Comparison of ENCODE assay signal across 21 cellular contexts in the genomic region with DNA sequence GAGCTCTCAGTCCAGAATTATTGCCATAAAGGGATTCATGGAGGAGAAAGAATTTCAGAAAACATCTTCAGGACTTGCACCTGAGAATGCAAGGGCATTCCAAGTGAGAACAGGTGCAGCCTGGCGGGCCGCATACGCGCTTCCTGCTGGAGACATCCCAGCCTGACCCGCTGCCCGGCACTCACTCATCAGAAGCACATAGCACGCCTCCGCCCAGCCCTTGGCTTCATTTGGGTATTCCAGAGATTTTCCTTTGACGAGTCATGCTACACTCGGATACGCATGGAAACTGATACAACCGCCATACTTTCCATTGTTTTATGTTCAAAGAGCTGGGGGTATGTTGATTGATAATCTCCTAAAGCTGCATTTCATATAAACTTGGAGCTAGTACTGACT.
DNase-seq lines count a peak whose midpoint lies in the region; ATAC-seq, FAIRE-seq and TF ChIP-seq lines count a peak whose summit lies in the region.
"Had no signal": no experiment of that assay in that cellular context is flagged by ENCODE, and none has a peak within 500 bp of the region (broad histone marks: within the 10 kb centered on the region; RNA-seq: fewer than 3 reads in every experiment).

No MANE protein-coding gene starts in this region.

- peak overlapping the region; percentile 15 for H3K27ac Mint-ChIP-seq in activated CD4-positive, alpha-beta T cell treated with anti-CD3 and anti-CD28 coated beads, Interleukin-2, amount 10 ng/mL, durations not matched to agents 7 days and 5 days
- H3K27ac Mint-ChIP-seq in natural killer cell treated with Interleukin-12 subunit alpha and Interleukin-12 subunit beta and Interleukin-15 and Interleukin-18, amount 100 ng/mL, for 72 hours = peak overlapping the region; percentile 93 to 99
- H3K27ac Mint-ChIP-seq: T-helper 2 cell treated with Interferon-gamma antibody and Interleukin-4, amounts not matched to agents 5 μg/mL and 100 μg/mL, for 36 hours had no signal

- no peak overlapping the region for H3K4me3 ChIP-seq in HFF-Myc (replicated peaks; ENCODE audit: low read depth, low read length)
- H3K4me3 ChIP-seq: K562, psoas muscle had no signal

- no peak for DNase-seq in activated CD4-positive, alpha-beta T cell treated with anti-CD3 and anti-CD28 coated beads, Interleukin-2, amount 10 ng/mL, durations not matched to agents 7 days and 5 days
- DNase-seq in activated CD4-positive, alpha-beta T cell treated with anti-CD3 and anti-CD28 coated beads for 1 hour = no peak
- DNase-seq in HFF-Myc (ENCODE audit: extremely low read depth, low read depth) (peak; percentile 3), cerebellar cortex (ENCODE audit: low spot score) (peak; percentile 60), RCC 7860 (ENCODE audit: low spot score) (no peak), NCI-H82 (lab: John Stamatoyannopoulos, UW) (no peak)
- no peak for DNase-seq in natural killer cell treated with Interleukin-12 subunit alpha and Interleukin-12 subunit beta and Interleukin-15 and Interleukin-18, amount 100 ng/mL, for 72 hours (ENCODE audit: low spot score)
- DNase-seq: 8988T; activated T-cell treated with anti-CD3 and anti-CD28 coated beads for 4 hours; cerebellar nuclear complex; DMS79 treated with DMSO at 0.1 percent for 48 hours; foreskin keratinocyte; naive thymus-derived CD8-positive, alpha-beta T cell; NCI-H1436; NCI-H345; psoas muscle had no signal

- no peaks in the 10 kb centered on the region for H3K9me3 Mint-ChIP-seq in activated CD4-positive, alpha-beta T cell treated with anti-CD3 and anti-CD28 coated beads, Interleukin-2, amount 10 ng/mL, durations not matched to agents 7 days and 5 days
- no peaks in the 10 kb centered on the region for H3K9me3 Mint-ChIP-seq in natural killer cell treated with Interleukin-12 subunit alpha and Interleukin-12 subunit beta and Interleukin-15 and Interleukin-18, amount 100 ng/mL, for 72 hours
- H3K9me3 Mint-ChIP-seq: naive thymus-derived CD8-positive, alpha-beta T cell; T-helper 2 cell treated with Interferon-gamma antibody and Interleukin-4, amounts not matched to agents 5 μg/mL and 100 μg/mL, for 36 hours had no signal

- no peak for TF ChIP-seq CTCF in HFF-Myc (IDR thresholded peaks at IDR 0.05; ENCODE audit: low read depth, low read length, missing control alignments)

- POLR2A ChIA-PET in activated CD4-positive, alpha-beta T cell treated with anti-CD3 and anti-CD28 coated beads, Interleukin-2, amount 10 ng/mL, durations not matched to agents 7 days and 5 days (lab: Charles Lee) = interaction anchor here (0.6 kb wide), 1 partner anchor 73 kb away, joined by 3 read pairs; no protein-coding TSS in a partner anchor

- no peak for FAIRE-seq in RCC 7860 (lab: Jason Lieb, UNC)
- FAIRE-seq: K562 had no signal

- H3K36me3 Mint-ChIP-seq in activated CD4-positive, alpha-beta T cell treated with anti-CD3 and anti-CD28 coated beads, Interleukin-2, amount 10 ng/mL, durations not matched to agents 7 days and 5 days (ENCODE audit: low read depth) = peaks cover 2% of the 10 kb centered on the region
- no peaks in the 10 kb centered on the region for H3K36me3 Mint-ChIP-seq in natural killer cell treated with Interleukin-12 subunit alpha and Interleukin-12 subunit beta and Interleukin-15 and Interleukin-18, amount 100 ng/mL, for 72 hours
- H3K36me3 Mint-ChIP-seq: naive thymus-derived CD8-positive, alpha-beta T cell had no signal

- peaks cover 5% of the 10 kb centered on the region for H3K27me3 Mint-ChIP-seq in activated CD4-positive, alpha-beta T cell treated with anti-CD3 and anti-CD28 coated beads, Interleukin-2, amount 10 ng/mL, durations not matched to agents 7 days and 5 days
- H3K27me3 Mint-ChIP-seq in natural killer cell treated with Interleukin-12 subunit alpha and Interleukin-12 subunit beta and Interleukin-15 and Interleukin-18, amount 100 ng/mL, for 72 hours = no peaks in the 10 kb centered on the region

- H3K4me1 Mint-ChIP-seq in activated CD4-positive, alpha-beta T cell treated with anti-CD3 and anti-CD28 coated beads, Interleukin-2, amount 10 ng/mL, durations not matched to agents 7 days and 5 days = peaks cover 37% of the 10 kb centered on the region
- peaks cover 43 to 54% of the 10 kb centered on the region in 2 donors for H3K4me1 Mint-ChIP-seq in natural killer cell treated with Interleukin-12 subunit alpha and Interleukin-12 subunit beta and Interleukin-15 and Interleukin-18, amount 100 ng/mL, for 72 hours (ENCODE audit: low read depth in 2 of 2)

- H3K4me3 Mint-ChIP-seq in activated CD4-positive, alpha-beta T cell treated with anti-CD3 and anti-CD28 coated beads, Interleukin-2, amount 10 ng/mL, durations not matched to agents 7 days and 5 days = no peak overlapping the region
- no peak overlapping the region for H3K4me3 Mint-ChIP-seq in natural killer cell treated with Interleukin-12 subunit alpha and Interleukin-12 subunit beta and Interleukin-15 and Interleukin-18, amount 100 ng/mL, for 72 hours
- H3K4me3 Mint-ChIP-seq: stimulated activated naive CD8-positive, alpha-beta T cell treated with anti-CD3 and anti-CD28 coated beads, Interleukin-15, amount 100 ng/mL, for 72 hours; T-helper 2 cell treated with Interferon-gamma antibody and Interleukin-4, amounts not matched to agents 5 μg/mL and 100 μg/mL, for 36 hours had no signal

- CTCF ChIA-PET in activated CD4-positive, alpha-beta T cell treated with anti-CD3 and anti-CD28 coated beads, Interleukin-2, amount 10 ng/mL, durations not matched to agents 7 days and 5 days (lab: Charles Lee) = interaction anchor here (0.6 to 2.8 kb wide), 4 partner anchors 11 to 1350 kb away, joined by 3 to 13 read pairs (median 6); no protein-coding TSS in a partner anchor

- no peak for ATAC-seq in natural killer cell treated with Interleukin-12 subunit alpha and Interleukin-12 subunit beta and Interleukin-15 and Interleukin-18, amount 100 ng/mL, for 72 hours
- ATAC-seq in HG03095 (IDR thresholded peaks at IDR 0.05; ENCODE audit: unreplicated experiment) = no peak
- ATAC-seq: activated CD4-positive, CD25-positive, alpha-beta regulatory T cell treated with anti-CD3 and anti-CD28 coated beads, Interleukin-2, amount 50 U/mL, for 24 hours; foreskin keratinocyte; naive thymus-derived CD8-positive, alpha-beta T cell; stimulated activated naive CD8-positive, alpha-beta T cell treated with anti-CD3 and anti-CD28 coated beads, Interleukin-15, amount 100 ng/mL, for 72 hours had no signal

Comparison
In these comparisons a context has a peak if more than half of its experiments do, and no peak if none do; other contexts are left out.
1. DNase-seq: peak in HFF-Myc (single experiment) and cerebellar cortex (single experiment); none in activated CD4-positive, alpha-beta T cell treated with anti-CD3 and anti-CD28 coated beads, Interleukin-2, amount 10 ng/mL, durations not matched to agents 7 days and 5 days (single experiment), activated CD4-positive, alpha-beta T cell treated with anti-CD3 and anti-CD28 coated beads for 1 hour (single experiment), natural killer cell treated with Interleukin-12 subunit alpha and Interleukin-12 subunit beta and Interleukin-15 and Interleukin-18, amount 100 ng/mL, for 72 hours (single experiment), RCC 7860 (single experiment) and NCI-H82 (single experiment).